ENCODE assay signal across 8 cellular contexts in genomic region chr19:48110350-48110966, GRCh38. TPM values are rescaled to one million over a fixed set of nuclear protein-coding genes. Genes with fewer than 3 reads are reported as not detected.
DNase-seq lines count a peak whose midpoint lies in the region; TF ChIP-seq lines count a peak whose summit lies in the region.

PLA2G4C (minus strand) TSS chr19:48110817; CDS start chr19:48106529, 4,288 bp downstream.

- H3K36me3 ChIP-seq in HAP-1 (replicated peaks), result peaks cover 7% of the 10 kb centered on the region
- no peaks in the 10 kb centered on the region for H3K36me3 ChIP-seq in ascending aorta
- no peaks in the 10 kb centered on the region for H3K36me3 ChIP-seq in right atrium auricular region
- H3K36me3 ChIP-seq in prostate gland, result no peaks in the 10 kb centered on the region

- H3K4me1 Mint-ChIP-seq in Calu3 (ENCODE audit: low read depth, unreplicated experiment), result peaks cover 12% of the 10 kb centered on the region
- peaks cover 9% of the 10 kb centered on the region for H3K4me1 Mint-ChIP-seq in T-helper 2 cell treated with Interferon-gamma antibody and Interleukin-4, amounts not matched to agents 5 μg/mL and 100 μg/mL, for 36 hours (ENCODE audit: low read depth)

- no peaks in the 10 kb centered on the region for H3K27me3 ChIP-seq in HAP-1 (ENCODE audit: low read depth)
- H3K27me3 ChIP-seq in ascending aorta, result no peaks in the 10 kb centered on the region
- H3K27me3 ChIP-seq in right atrium auricular region, result no peaks in the 10 kb centered on the region
- H3K27me3 ChIP-seq in prostate gland (replicated peaks; ENCODE audit: insufficient read depth), result no peaks in the 10 kb centered on the region

- H3K27ac ChIP-seq in ascending aorta (peak within 1 kb of the TSS; percentile 91 to 93), right atrium auricular region (peak within 1 kb of the TSS; percentile 99), prostate gland (peak within 1 kb of the TSS; percentile 88 to 94)

- BruUV-seq in Calu3 (replicated peaks; lab: Mats Ljungman, UMichigan), result TSS peak; percentile 84

- in situ Hi-C loops in HAP-1 (cut with MboI; ENCODE audit: low sequenced_read_pairs), result no loop called here

- TF ChIP-seq POLR2A in prostate gland (IDR thresholded peaks at IDR 0.05), result no peak

- WGBS in prostate gland, result under 1% methylated on average over 20 of the region's 27 CpGs

- H3K9me3 ChIP-seq in HAP-1 (no peaks in the 10 kb centered on the region), ascending aorta (no peaks in the 10 kb centered on the region), right atrium auricular region (no peaks in the 10 kb centered on the region), prostate gland (no peaks in the 10 kb centered on the region)

- intact Hi-C loops in Calu3 (cut with micrococcal nuclease; ENCODE audit: unreplicated experiment), result no loop called here
- intact Hi-C loops in ascending aorta (cut with DNase I), result no loop called here
- intact Hi-C loops in prostate gland (cut with DNase I), result no loop called here

- CTCF ChIA-PET in Calu3 (lab: Charles Lee), result interaction anchor here (0.6 to 2.4 kb wide), 6 partner anchors 10 to 1017 kb away, joined by 3 to 10 read pairs (median 4); no protein-coding TSS in a partner anchor

- H3K36me3 Mint-ChIP-seq in Calu3 (ENCODE audit: insufficient read depth, unreplicated experiment), result peaks cover 8% of the 10 kb centered on the region
- peaks cover 10% of the 10 kb centered on the region for H3K36me3 Mint-ChIP-seq in T-helper 2 cell treated with Interferon-gamma antibody and Interleukin-4, amounts not matched to agents 5 μg/mL and 100 μg/mL, for 36 hours (ENCODE audit: low read depth)

- H3K4me3 ChIP-seq in HAP-1 (peak within 1 kb of the TSS; percentile 30), ascending aorta (peak within 1 kb of the TSS; percentile 56 to 59), right atrium auricular region (peak within 1 kb of the TSS; percentile 47 to 60), prostate gland (peak within 1 kb of the TSS; percentile 35)

- H3K9me3 Mint-ChIP-seq in Calu3 (ENCODE audit: low read depth, unreplicated experiment), result no peaks in the 10 kb centered on the region
- H3K9me3 Mint-ChIP-seq in T-helper 2 cell treated with Interferon-gamma antibody and Interleukin-4, amounts not matched to agents 5 μg/mL and 100 μg/mL, for 36 hours, result no peaks in the 10 kb centered on the region

- TF ChIP-seq CTCF in Calu3 (IDR thresholded peaks at IDR 0.05; ENCODE audit: unreplicated experiment) (no peak), ascending aorta (IDR thresholded peaks at IDR 0.05) (no peak), right atrium auricular region (IDR thresholded peaks at IDR 0.05) (no peak), prostate gland (IDR thresholded peaks at IDR 0.05) (no peak)

- H3K27ac Mint-ChIP-seq in Calu3 (ENCODE audit: unreplicated experiment), result peak within 1 kb of the TSS; percentile 53
- H3K27ac Mint-ChIP-seq in T-helper 2 cell treated with Interferon-gamma antibody and Interleukin-4, amounts not matched to agents 5 μg/mL and 100 μg/mL, for 36 hours, result peak within 1 kb of the TSS; percentile 84

- H3K4me1 ChIP-seq in HAP-1 (peaks cover 12% of the 10 kb centered on the region), ascending aorta (peaks cover 0 to 17% of the 10 kb centered on the region in 2 donors), right atrium auricular region (peaks cover 0 to 27% of the 10 kb centered on the region in 2 donors), prostate gland (replicated peaks) (peaks cover 4% of the 10 kb centered on the region)

- peak within 1 kb of the TSS; percentile 38 for H3K4me3 Mint-ChIP-seq in Calu3 (ENCODE audit: low read depth, unreplicated experiment)
- peak within 1 kb of the TSS; percentile 84 for H3K4me3 Mint-ChIP-seq in T-helper 2 cell treated with Interferon-gamma antibody and Interleukin-4, amounts not matched to agents 5 μg/mL and 100 μg/mL, for 36 hours

- DNase-seq in Calu3 (peak; percentile 92), HAP-1 (ENCODE audit: low spot score in 2 of 2) (peak; percentile 73 to 93), NCI-H1694 (lab: John Stamatoyannopoulos, UW) (peak; percentile 74), ascending aorta (ENCODE audit: low spot score in 2 of 2) (peak; percentile 75 to 95), right atrium auricular region (ENCODE audit: low spot score) (peak; percentile 91), prostate gland (ENCODE audit: low spot score) (peak; percentile 74), ureter (ENCODE audit: low spot score) (peak; percentile 89)
- peak; percentile 83 for DNase-seq in T-helper 2 cell treated with Interferon-gamma antibody and Interleukin-4, amounts not matched to agents 5 μg/mL and 100 μg/mL, for 36 hours (ENCODE audit: low spot score)

- peaks cover 17% of the 10 kb centered on the region for H3K27me3 Mint-ChIP-seq in Calu3 (ENCODE audit: unreplicated experiment)
- H3K27me3 Mint-ChIP-seq in T-helper 2 cell treated with Interferon-gamma antibody and Interleukin-4, amounts not matched to agents 5 μg/mL and 100 μg/mL, for 36 hours (ENCODE audit: low read depth), result no peaks in the 10 kb centered on the region

RNA-seq across cellular contexts. Expression of gene PLA2G4C, which starts in this region (rescaled TPM):
- total RNA-seq in Calu3 (2022) (4.2 and 7.7 TPM in 2 replicates), ascending aorta (110 TPM), right atrium auricular region (10 to 100 TPM; 23.2 to 40.0 TPM), prostate gland (10 to 100 TPM; 11.0 to 27.3 TPM), ureter (11.5 TPM)

Comparison
In these comparisons a context has a peak if more than half of its experiments do, and no peak if none do; other contexts are left out.
1. Peak in every context shown above with its lines: DNase-seq, H3K4me3 ChIP-seq and H3K27ac ChIP-seq.